Comparison of ENCODE assay signal across 8 cellular contexts in the genomic region with DNA sequence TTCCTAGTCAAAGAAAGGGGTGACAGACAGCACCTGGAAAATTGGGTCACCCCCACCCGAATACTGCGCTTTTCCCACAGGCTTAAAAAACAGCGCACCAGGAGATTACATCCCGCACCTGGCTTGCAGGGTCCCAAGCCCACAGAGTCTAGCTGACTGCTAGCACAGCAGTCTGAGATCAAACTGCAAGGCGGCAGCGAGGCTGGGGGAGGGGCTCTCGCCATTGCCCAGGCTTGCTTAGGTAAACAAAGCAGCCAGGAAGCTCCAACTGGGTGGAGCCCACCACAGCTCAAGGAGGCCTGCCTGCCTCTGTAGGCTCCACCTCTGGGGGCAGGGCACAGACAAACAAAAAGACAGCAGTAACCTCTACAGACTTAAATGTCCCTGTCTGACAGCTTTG.
A peak's percentile ranks its signal among the peaks of the same experiment; 100 is the strongest.
DNase-seq lines count a peak whose midpoint lies in the region; TF ChIP-seq lines count a peak whose summit lies in the region.
"Not testable (repeated sequence)": the region's sequence is repeated elsewhere in the genome, so short reads cannot be mapped to it uniquely, and the experiment has no call there.

No MANE protein-coding gene starts in this region.

- peak overlapping the region; percentile 12; the same call in 1 of the 2 replicates for H3K4me3 ChIP-seq in H7 (ENCODE audit: insufficient read depth, low read depth, low read length)
- H3K4me3 ChIP-seq in NT2/D1 (ENCODE audit: insufficient read length, low read depth), result peak overlapping the region; percentile 24
- not testable (repeated sequence) for H3K4me3 ChIP-seq in WERI-Rb-1 (ENCODE audit: low read depth, low read length); neuronal stem cell (ENCODE audit: low read length in 2 of 2)

- H3K27ac Mint-ChIP-seq in glutamatergic neuron (ENCODE audit: unreplicated experiment), result not testable (repeated sequence)

- not testable (repeated sequence) for H3K18ac ChIP-seq in neuronal stem cell (ENCODE audit: low read length)

- TF ChIP-seq CTCF in WERI-Rb-1 (IDR thresholded peaks at IDR 0.05; ENCODE audit: low read depth, low read length); glutamatergic neuron (IDR thresholded peaks at IDR 0.05; ENCODE audit: partially characterized antibody, unreplicated experiment): not testable (repeated sequence)

- not testable (repeated sequence) for H3K4me1 ChIP-seq in NT2/D1 (ENCODE audit: insufficient read depth, insufficient read length); neuronal stem cell (ENCODE audit: control insufficient read depth in 2 of 2, insufficient read depth in 1 of 2, low read depth in 1 of 2, low read length in 2 of 2)

- not testable (repeated sequence) for H4K8ac ChIP-seq in neuronal stem cell (ENCODE audit: low read depth, low read length)

- not testable (repeated sequence) for H3K27me3 ChIP-seq in H7 (ENCODE audit: control insufficient read depth, insufficient read depth, low read length); NT2/D1 (ENCODE audit: insufficient read depth, insufficient read length); WERI-Rb-1 (ENCODE audit: insufficient read depth, low read depth, severe bottlenecking); neuronal stem cell (ENCODE audit: control insufficient read depth in 3 of 3, insufficient read depth in 3 of 3, low read depth in 1 of 3, low read length in 3 of 3)

- H2BK12ac ChIP-seq in neuronal stem cell (ENCODE audit: low read length), result not testable (repeated sequence)

- not testable (repeated sequence) for H3K9me3 Mint-ChIP-seq in glutamatergic neuron (ENCODE audit: unreplicated experiment)

- not testable (repeated sequence) for H2AK5ac ChIP-seq in neuronal stem cell (ENCODE audit: low read depth, low read length)

- not testable (repeated sequence) for H2BK120ac ChIP-seq in neuronal stem cell (ENCODE audit: low read depth, low read length)

- not testable (repeated sequence) for H3K9me3 ChIP-seq in NT2/D1 (ENCODE audit: insufficient read depth, low read length); WERI-Rb-1 (ENCODE audit: severe bottlenecking); neuronal stem cell (replicated peaks in 1 of 2; ENCODE audit: control insufficient read depth in 2 of 2, insufficient read depth in 1 of 2, low read depth in 1 of 2, low read length in 2 of 2)

- not testable (repeated sequence) for H2BK15ac ChIP-seq in neuronal stem cell (ENCODE audit: low read length)

- H2AFZ ChIP-seq in neuronal stem cell (ENCODE audit: low read length), result peak overlapping the region; percentile 53

- not testable (repeated sequence) for H3K4me1 Mint-ChIP-seq in glutamatergic neuron (ENCODE audit: low read depth, unreplicated experiment)

- H4K91ac ChIP-seq in neuronal stem cell (ENCODE audit: low read depth, low read length, poor library complexity), result not testable (repeated sequence)

- no CpG with 5 or more reads among the region's 7 CpGs for WGBS in neuronal stem cell (ENCODE audit: extremely low coverage in 2 of 2, insufficient read length in 2 of 2, insufficient replicate concordance in 1 of 2), 2 donors

- H3K4ac ChIP-seq in neuronal stem cell (ENCODE audit: low read length), result not testable (repeated sequence)

- not testable (repeated sequence) for H3K23ac ChIP-seq in neuronal stem cell (ENCODE audit: low read depth, low read length, poor library complexity)

- H3K27ac ChIP-seq in WERI-Rb-1; neuronal stem cell (replicated peaks; ENCODE audit: low read length): not testable (repeated sequence)

- H3K14ac ChIP-seq in neuronal stem cell (ENCODE audit: low read length), result not testable (repeated sequence)

- H3K36me3 Mint-ChIP-seq in glutamatergic neuron (ENCODE audit: unreplicated experiment), result not testable (repeated sequence)

- H3K79me1 ChIP-seq in neuronal stem cell (ENCODE audit: low read depth, low read length), result not testable (repeated sequence)

- H3K27me3 Mint-ChIP-seq in glutamatergic neuron (ENCODE audit: unreplicated experiment), result not testable (repeated sequence)

- H3K4me3 Mint-ChIP-seq in glutamatergic neuron (ENCODE audit: unreplicated experiment), result not testable (repeated sequence)

- not testable (repeated sequence) for H3K36me3 ChIP-seq in H7 (replicated peaks; ENCODE audit: control insufficient read depth, insufficient read depth, low read length); NT2/D1 (ENCODE audit: insufficient read depth, insufficient read length, low read length); WERI-Rb-1; neuronal stem cell (replicated peaks in 1 of 2; ENCODE audit: control insufficient read depth in 2 of 2, insufficient read depth in 2 of 2, low read length in 2 of 2)

- peak; percentile 10 for DNase-seq in COLO668 (lab: John Stamatoyannopoulos, UW; ENCODE audit: unreplicated experiment)
- DNase-seq in H7; neuronal stem cell (ENCODE audit: low spot score): not testable (repeated sequence)
- peak; percentile 40 for DNase-seq in NCI-H1105 treated with DMSO at 0.1 percent for 48 hours (lab: John Stamatoyannopoulos, UW)
- DNase-seq in NT2/D1 (ENCODE audit: low read depth, low spot score), result peak; percentile 47
- peak; percentile 10 for DNase-seq in WERI-Rb-1
- peak; percentile 21 for DNase-seq in glutamatergic neuron
- DNase-seq in left kidney (ENCODE audit: low read depth, low spot score), result peak; percentile 13

- peak overlapping the region; percentile 42 for H3K9ac ChIP-seq in NT2/D1 (ENCODE audit: insufficient read length, low read depth)
- H3K9ac ChIP-seq in neuronal stem cell (ENCODE audit: low read depth, low read length, poor library complexity), result not testable (repeated sequence)

- H3K4me2 ChIP-seq in neuronal stem cell (ENCODE audit: insufficient read depth, low read length, poor library complexity, severe bottlenecking), result not testable (repeated sequence)

- H2BK5ac ChIP-seq in neuronal stem cell (ENCODE audit: low read length), result not testable (repeated sequence)
